In the genomic region with DNA sequence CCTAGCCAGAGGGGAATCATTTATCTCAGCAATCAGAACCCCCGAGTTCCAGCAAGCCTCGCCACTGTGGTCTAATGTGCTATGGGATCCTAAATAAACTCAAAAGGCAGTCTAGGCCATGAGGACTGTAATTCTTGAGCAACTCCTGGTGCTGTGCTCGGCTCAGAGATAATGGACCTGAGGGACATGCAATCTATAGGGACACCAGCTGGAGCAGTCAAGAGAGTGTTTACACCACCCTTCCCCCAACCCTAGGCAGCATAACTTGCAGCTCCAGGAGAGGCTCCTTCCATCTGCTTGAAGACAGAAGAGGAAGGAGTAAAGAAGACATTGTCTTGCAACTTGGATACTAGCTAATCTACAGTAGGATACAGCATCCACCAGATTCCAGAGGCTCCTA, we compare ENCODE assay signal across 21 cellular contexts.
"Had no signal": no experiment of that assay in that cellular context is flagged by ENCODE, and none has a peak within 500 bp of the region (broad histone marks: within the 10 kb centered on the region; RNA-seq: fewer than 3 reads in every experiment).

No MANE protein-coding gene starts in this region.

- H3K27me3 Mint-ChIP-seq: naive thymus-derived CD8-positive, alpha-beta T cell had no signal

- H3K27ac Mint-ChIP-seq: naive thymus-derived CD8-positive, alpha-beta T cell had no signal

- DNase-seq: dermis blood vessel endothelial cell; erythroblast; foreskin keratinocyte; kidney; left cardiac atrium; left ventricle myocardium inferior; lower lobe of right lung; mucosa of descending colon; naive thymus-derived CD8-positive, alpha-beta T cell; psoas muscle; retina; sigmoid colon; stimulated activated CD4-positive, alpha-beta T cell treated with anti-CD3 and anti-CD28 coated beads, Interleukin-2, amount 100 ng/mL, for 24 hours; stimulated activated CD4-positive, alpha-beta T cell treated with anti-CD3 and anti-CD28 coated beads, Interleukin-4, amount 100 ng/mL, for 4 hours; stimulated activated naive CD4-positive, alpha-beta T cell; stomach; substantia nigra; transverse colon had no signal

- H3K36me3 ChIP-seq: left ventricle myocardium inferior, lower lobe of right lung, neutrophil, sigmoid colon, stomach, thoracic aorta, transverse colon had no signal

- H3K9me3 ChIP-seq: lower lobe of right lung, mucosa of descending colon, neutrophil, psoas muscle, sigmoid colon, thoracic aorta, transverse colon had no signal

- H3K4me1 ChIP-seq: foreskin keratinocyte, left ventricle myocardium inferior, lower lobe of right lung, psoas muscle, sigmoid colon, stomach, transverse colon had no signal

- H3K4me3 Mint-ChIP-seq: naive thymus-derived CD8-positive, alpha-beta T cell had no signal

- H3K4me1 Mint-ChIP-seq: naive thymus-derived CD8-positive, alpha-beta T cell had no signal

- H3K27me3 ChIP-seq: foreskin keratinocyte, neutrophil, sigmoid colon, stomach, transverse colon had no signal

- H3K36me3 Mint-ChIP-seq: naive thymus-derived CD8-positive, alpha-beta T cell had no signal

- H3K4me3 ChIP-seq: left ventricle myocardium inferior, lower lobe of right lung, mucosa of descending colon, psoas muscle, sigmoid colon, skin epidermis, stomach, thoracic aorta, transverse colon had no signal

- ATAC-seq: foreskin keratinocyte; left cardiac atrium; lower lobe of right lung; mucosa of descending colon; naive thymus-derived CD8-positive, alpha-beta T cell; psoas muscle had no signal

- H3K27ac ChIP-seq: foreskin keratinocyte, left ventricle myocardium inferior, lower lobe of right lung, neutrophil, psoas muscle, sigmoid colon, skin epidermis, stomach, thoracic aorta, transverse colon had no signal
